Comparison of ENCODE assay signal across 1 cellular context in genomic region chr9:122324665-122325064, GRCh38. TPM values are rescaled to one million over a fixed set of nuclear protein-coding genes. Genes with fewer than 3 reads are reported as not detected.
"Had no signal": no experiment of that assay in that cellular context is flagged by ENCODE, and none has a peak within 500 bp of the region (broad histone marks: within the 10 kb centered on the region; RNA-seq: fewer than 3 reads in every experiment).

No MANE protein-coding gene starts in this region.

RNA-seq across cellular contexts. Expression of gene PTGS1, which starts 46.2 kb away (rescaled TPM):
- polyA plus RNA-seq: cardiac muscle cell had no signal
